In genomic region chr13:72808917-72809500, GRCh38 we compare ENCODE assay signal across 2 cellular contexts.
TF ChIP-seq lines count a peak whose summit lies in the region.

No MANE protein-coding gene starts in this region.

TF ChIP-seq in HEK293T, 16 proteins besides CTCF, POLR2A, EP300 and RAD21:
- peak; percentile 99 for TF ChIP-seq ZNF384 (IDR thresholded peaks at IDR 0.05)
- no peak for TF ChIP-seq ARNT (IDR thresholded peaks at IDR 0.05)

TF ChIP-seq in HepG2, 621 proteins besides CTCF, POLR2A, EP300 and RAD21:
- TF ChIP-seq PTBP1 (IDR thresholded peaks at IDR 0.05; ENCODE audit: low read depth, low read length, poor library complexity, severe bottlenecking) = no peak
- peak; percentile 43; the same call in 1 of the 2 replicates for TF ChIP-seq ZNF362 (CRISPR knock-in tag; IDR thresholded peaks at IDR 0.05; ENCODE audit: borderline replicate concordance)
